10 cellular contexts compared by ENCODE assay signal in genomic region chr9:112754578-112754977, GRCh38. TPM values are rescaled to one million over a fixed set of nuclear protein-coding genes. Genes with fewer than 3 reads are reported as not detected.
DNase-seq lines count a peak whose midpoint lies in the region; ATAC-seq and TF ChIP-seq lines count a peak whose summit lies in the region.
"Had no signal": no experiment of that assay in that cellular context is flagged by ENCODE, and none has a peak within 500 bp of the region (broad histone marks: within the 10 kb centered on the region; RNA-seq: fewer than 3 reads in every experiment).

No MANE protein-coding gene starts in this region.

- H3K4me1 ChIP-seq in osteoblast (ENCODE audit: insufficient read depth, low read length) = peaks cover 62% of the 10 kb centered on the region

- TF ChIP-seq CTCF in GM12865 (IDR thresholded peaks at IDR 0.05; ENCODE audit: insufficient read depth, low read depth, low read length, missing control alignments) (no peak), MCF 10A (IDR thresholded peaks at IDR 0.05; ENCODE audit: unreplicated experiment) (no peak), osteoblast (IDR thresholded peaks at IDR 0.05; ENCODE audit: extremely low read depth, low read depth, low read length) (no peak)

- peaks cover 46% of the 10 kb centered on the region for H3K4me1 Mint-ChIP-seq in MCF 10A (ENCODE audit: insufficient read depth, unreplicated experiment)

- H3K36me3 Mint-ChIP-seq in MCF 10A (ENCODE audit: insufficient read depth, unreplicated experiment) = no peaks in the 10 kb centered on the region

- H3K4me2 ChIP-seq in osteoblast (ENCODE audit: insufficient read depth, low read length) = peak overlapping the region; percentile 49

- H3K4me3 ChIP-seq in GM12865 (ENCODE audit: low read depth, low read length) (no peak overlapping the region), MG63 (no peak overlapping the region), osteoblast (ENCODE audit: insufficient read depth, low read length) (no peak overlapping the region)

- H3K27me3 Mint-ChIP-seq in MCF 10A (ENCODE audit: insufficient read depth, unreplicated experiment) = no peaks in the 10 kb centered on the region

- H3K27me3 ChIP-seq in MG63 (no peaks in the 10 kb centered on the region), osteoblast (ENCODE audit: insufficient read depth, low read length) (no peaks in the 10 kb centered on the region)

- H3K27ac ChIP-seq in osteoblast (ENCODE audit: low read depth, low read length) = peak overlapping the region; percentile 56

- DNase-seq in GM12865 (ENCODE audit: low read depth) (peak; percentile 44), MG63 (peak; percentile 43), MCF 10A (ENCODE audit: unreplicated experiment) (peak; percentile 44), osteoblast (ENCODE audit: insufficient read length, low spot score, missing footprints) (no peak), HCEC 1CT (no peak), NCI-H748 (lab: John Stamatoyannopoulos, UW; ENCODE audit: unreplicated experiment) (no peak)
- DNase-seq in activated effector memory CD4-positive, alpha-beta T cell treated with Interleukin-2 at 50 U/mL for 16 hours = no peak
- DNase-seq: activated CD4-positive, CD25-positive, alpha-beta regulatory T cell; left cardiac atrium had no signal

- H3K9me3 ChIP-seq in MG63 (no peaks in the 10 kb centered on the region), osteoblast (ENCODE audit: low read depth, low read length) (no peaks in the 10 kb centered on the region)

- no peak for ATAC-seq in HG03439 (IDR thresholded peaks at IDR 0.05; ENCODE audit: unreplicated experiment)

- CTCF ChIA-PET in MCF 10A (lab: Yijun Ruan, JAX) = interaction anchor here (1.2 kb wide), 1 partner anchor 148 kb away, joined by 4 read pairs; no protein-coding TSS in a partner anchor

- peak overlapping the region; percentile 72 for H3K27ac Mint-ChIP-seq in MCF 10A (ENCODE audit: low read depth, unreplicated experiment)

- no peaks in the 10 kb centered on the region for H3K9me3 Mint-ChIP-seq in MCF 10A (ENCODE audit: unreplicated experiment)

- POLR2A ChIA-PET in MCF 10A (lab: Yijun Ruan, JAX) = no interaction called here

- peak overlapping the region; percentile 40 for H2AFZ ChIP-seq in osteoblast (ENCODE audit: low read length)

- no TSS peak for BruUV-seq in MCF 10A (replicated peaks; lab: Mats Ljungman, UMichigan)

- H3K79me2 ChIP-seq in osteoblast (ENCODE audit: insufficient read depth, low read length) = peaks cover 63% of the 10 kb centered on the region

- H3K36me3 ChIP-seq in MG63 (no peaks in the 10 kb centered on the region), osteoblast (ENCODE audit: insufficient read depth, low read length) (no peaks in the 10 kb centered on the region)

- H4K20me1 ChIP-seq in osteoblast (ENCODE audit: insufficient read depth, low read length) = peaks cover 20% of the 10 kb centered on the region

- H3K4me3 Mint-ChIP-seq in MCF 10A (ENCODE audit: unreplicated experiment) = peak overlapping the region; percentile 28

- intact Hi-C loops in MCF 10A (cut with micrococcal nuclease) = no loop called here

RNA-seq across cellular contexts. Expression of gene SNX30, which starts 4.0 kb away (rescaled TPM):
- 5.8 and 31.5 TPM in 2 replicates for total RNA-seq in MG63 (2014; rRNA removed; shearing (Covaris generic); ENCODE audit: low replicate concordance)
- total RNA-seq in MCF 10A (2022) (9.0 and 9.6 TPM in 2 replicates), osteoblast (38.7 and 41.5 TPM in 2 replicates)

RNA-seq across cellular contexts. Expression of gene INIP, which starts 36.7 kb away (rescaled TPM):
- total RNA-seq in MG63 (2014; rRNA removed; shearing (Covaris generic); ENCODE audit: low replicate concordance) = 18.0 and 18.4 TPM in 2 replicates
- 28.0 and 33.5 TPM in 2 replicates for total RNA-seq in MCF 10A (2022)
- total RNA-seq in osteoblast = 15.6 and 16.8 TPM in 2 replicates

Comparison
In these comparisons a context has a peak if more than half of its experiments do, and no peak if none do; other contexts are left out.
1. DNase-seq: peak in GM12865 (single experiment), MG63 (single experiment) and MCF 10A (single experiment); none in osteoblast (single experiment), HCEC 1CT (single experiment), NCI-H748 (single experiment) and activated effector memory CD4-positive, alpha-beta T cell treated with Interleukin-2 at 50 U/mL for 16 hours (single experiment).